In genomic region chr17:63997341-63998048, GRCh38 we compare ENCODE assay signal across 9 cellular contexts. TPM values are rescaled to one million over a fixed set of nuclear protein-coding genes. Genes with fewer than 3 reads are reported as not detected.
A peak's percentile ranks its signal among the peaks of the same experiment; 100 is the strongest.
DNase-seq lines count a peak whose midpoint lies in the region; ATAC-seq, FAIRE-seq and TF ChIP-seq lines count a peak whose summit lies in the region.
"Had no signal": no experiment of that assay in that cellular context is flagged by ENCODE, and none has a peak within 500 bp of the region (broad histone marks: within the 10 kb centered on the region; RNA-seq: fewer than 3 reads in every experiment).

No MANE protein-coding gene starts in this region.

- TF ChIP-seq CTCF in A549 (IDR thresholded peaks at IDR 0.05) = no peak

- H3K4me3 ChIP-seq in A549 = peak overlapping the region; percentile 63; the same call in 2 of the 3 replicates

- no peaks in the 10 kb centered on the region for H3K9me3 ChIP-seq in A549

- ATAC-seq in A549 (no peak), HG02840 (IDR thresholded peaks at IDR 0.05; ENCODE audit: low FRiP score, unreplicated experiment) (no peak)
- ATAC-seq in naive thymus-derived CD8-positive, alpha-beta T cell = peak in 1 of 2 donors; percentile 1

- H3K27ac Mint-ChIP-seq in IgD-negative memory B cell = peak overlapping the region; percentile 15 to 53 (median 23)
- peak overlapping the region; percentile 75 for H3K27ac Mint-ChIP-seq in dendritic cell treated with granulocyte-macrophage colony-stimulating factor and Interleukin-4, amounts not matched to agents 40 ng/mL and 50 ng/mL, for 4 days
- peak overlapping the region; percentile 45 to 92 (median 79) for H3K27ac Mint-ChIP-seq in naive thymus-derived CD8-positive, alpha-beta T cell

- in situ Hi-C loops in ACHN (cut with HindIII; ENCODE audit: low pct_ligation_motif_present, low pct_unique_long_range_greater_than_20kb, low sequenced_read_pairs) = no loop called here

- H3K27ac ChIP-seq in A549 = peak overlapping the region in 1 of 2 experiments; percentile 81; a peak in 2 of 6 replicates

- intact Hi-C loops in dendritic cell treated with granulocyte-macrophage colony-stimulating factor and Interleukin-4, amounts not matched to agents 40 ng/mL and 50 ng/mL, for 4 days (cut with micrococcal nuclease) = no loop called here

- peaks cover 9% of the 10 kb centered on the region for H3K4me1 ChIP-seq in A549

- H3K4me2 ChIP-seq in A549 = peak overlapping the region; percentile 81

- no peak for TF ChIP-seq RAD21 in A549 (conservative IDR thresholded peaks at IDR 0.05 in 1 of 2, IDR thresholded peaks at IDR 0.05 in 1 of 2)

- TF ChIP-seq EP300 in A549 (IDR thresholded peaks at IDR 0.05) = no peak

- peaks cover 17% of the 10 kb centered on the region for H3K27me3 Mint-ChIP-seq in IgD-negative memory B cell
- H3K27me3 Mint-ChIP-seq in dendritic cell treated with granulocyte-macrophage colony-stimulating factor and Interleukin-4, amounts not matched to agents 40 ng/mL and 50 ng/mL, for 4 days = peaks cover 54% of the 10 kb centered on the region
- H3K27me3 Mint-ChIP-seq in naive thymus-derived CD8-positive, alpha-beta T cell = no peaks in the 10 kb centered on the region

- TF ChIP-seq POLR2A in A549 (IDR thresholded peaks at IDR 0.05; ENCODE audit: low read length) = no peak

- peak overlapping the region; percentile 69 to 94 (median 88) for H3K4me3 Mint-ChIP-seq in IgD-negative memory B cell
- peak overlapping the region; percentile 97 for H3K4me3 Mint-ChIP-seq in dendritic cell treated with granulocyte-macrophage colony-stimulating factor and Interleukin-4, amounts not matched to agents 40 ng/mL and 50 ng/mL, for 4 days
- H3K4me3 Mint-ChIP-seq in naive thymus-derived CD8-positive, alpha-beta T cell = peak overlapping the region; percentile 84 to 94 (median 89)

- FAIRE-seq in A549 (lab: Jason Lieb, UNC) = no peak

- POLR2A ChIA-PET in A549 (lab: Yijun Ruan, JAX) = no interaction called here
- POLR2A ChIA-PET in naive thymus-derived CD8-positive, alpha-beta T cell (lab: Charles Lee) = interaction anchor here (0.9 to 8.1 kb wide), 6 partner anchors 9 to 149 kb away, joined by 3 to 150 read pairs (median 4); partner anchors contain the start of gene ICAM2

- DNase-seq in A549 (ENCODE audit: low read depth in 1 of 2, low spot score in 1 of 2) (no peak), ACHN (no peak), DMS 273 treated with DMSO at 0.1 percent for 48 hours (lab: John Stamatoyannopoulos, UW) (no peak)
- no peak for DNase-seq in naive thymus-derived CD8-positive, alpha-beta T cell
- no peak for DNase-seq in stimulated activated CD4-positive, alpha-beta T cell treated with anti-CD3 and anti-CD28 coated beads, Interleukin-1b, Interleukin-23, amount 100 ng/mL, for 48 hours
- DNase-seq: GF-D8 had no signal

- H3K4me1 Mint-ChIP-seq in IgD-negative memory B cell = peaks cover 10 to 26% (median 22%) of the 10 kb centered on the region in 3 donors
- peaks cover 62% of the 10 kb centered on the region for H3K4me1 Mint-ChIP-seq in dendritic cell treated with granulocyte-macrophage colony-stimulating factor and Interleukin-4, amounts not matched to agents 40 ng/mL and 50 ng/mL, for 4 days (ENCODE audit: low read depth)
- H3K4me1 Mint-ChIP-seq in naive thymus-derived CD8-positive, alpha-beta T cell = peaks cover 16 to 50% (median 43%) of the 10 kb centered on the region in 4 donors

- 61% methylated on average over 19 of the region's 19 CpGs for WGBS in A549 (ENCODE audit: missing lambda C conversion rate)

- peaks cover 2% of the 10 kb centered on the region for H3K36me3 Mint-ChIP-seq in IgD-negative memory B cell
- H3K36me3 Mint-ChIP-seq in dendritic cell treated with granulocyte-macrophage colony-stimulating factor and Interleukin-4, amounts not matched to agents 40 ng/mL and 50 ng/mL, for 4 days (ENCODE audit: low read depth) = peaks cover 6% of the 10 kb centered on the region
- H3K36me3 Mint-ChIP-seq in naive thymus-derived CD8-positive, alpha-beta T cell = peaks cover 0 to 2% (median 0%) of the 10 kb centered on the region in 3 donors

- no peaks in the 10 kb centered on the region for H3K9me3 Mint-ChIP-seq in IgD-negative memory B cell
- peaks cover 6% of the 10 kb centered on the region for H3K9me3 Mint-ChIP-seq in dendritic cell treated with granulocyte-macrophage colony-stimulating factor and Interleukin-4, amounts not matched to agents 40 ng/mL and 50 ng/mL, for 4 days
- H3K9me3 Mint-ChIP-seq in naive thymus-derived CD8-positive, alpha-beta T cell = no peaks in the 10 kb centered on the region

- CTCF ChIA-PET in A549 (lab: Yijun Ruan, JAX) = interaction anchor here (0.6 to 14.8 kb wide), 10 partner anchors 16 to 86 kb away, joined by 3 to 150 read pairs (median 6); partner anchors contain the start of genes CSHL1 and GH1

TF ChIP-seq in A549, 52 proteins besides CTCF, POLR2A, EP300 and RAD21:
- TF ChIP-seq HMGXB4 (CRISPR knock-in tag; IDR thresholded peaks at IDR 0.05; ENCODE audit: borderline replicate concordance) (no peak), MAZ (IDR thresholded peaks at IDR 0.05; ENCODE audit: borderline replicate concordance, low read depth, low read length) (no peak), CBX8 (IDR thresholded peaks at IDR 0.05) (no peak), GATA3 (IDR thresholded peaks at IDR 0.05; ENCODE audit: borderline replicate concordance) (no peak), POLR2AphosphoS2 (conservative IDR thresholded peaks at IDR 0.05; ENCODE audit: low read length) (no peak)

RNA-seq across cellular contexts. Expression of gene PRR29, which starts 0.7 kb away (rescaled TPM):
- 0.22 and 0.44 TPM in 2 replicates for polyA plus RNA-seq in A549 (2011; rRNA removed)
- polyA plus RNA-seq in A549 (2012; cell fraction: cytosol; rRNA removed) = 0.33 and 0.61 TPM in 2 replicates
- polyA plus RNA-seq in A549 (2012; cell fraction: nucleus; rRNA removed) = 1.2 and 1.4 TPM in 2 replicates
- polyA plus RNA-seq in A549 (2017; fragmentation: RNase III; extraction: RNeasy Plus Mini Kit Qiagen cat#74134 plus additional on column Dnase treatment) = 0.67 to 1.2 TPM (median 0.68 TPM) in 3 replicates
- polyA minus RNA-seq in A549 (2011; rRNA and poly(A)+ RNA removed) = 0.50 and 0.54 TPM in 2 replicates
- polyA plus RNA-seq in IgD-negative memory B cell = 3.2 TPM
- under 1 TPM in 1 of 2 experiments, not detected in 1; 0.30 TPM for total RNA-seq in naive thymus-derived CD8-positive, alpha-beta T cell
- 1 to 10 TPM; 3.4 to 4.6 (median 3.7) TPM for polyA plus RNA-seq in naive thymus-derived CD8-positive, alpha-beta T cell

RNA-seq across cellular contexts. Expression of gene ICAM2, which starts 22.9 kb away (rescaled TPM):
- polyA plus RNA-seq in A549 (2011; rRNA removed) (not detected in 2 replicates), A549 (2017; fragmentation: RNase III; extraction: RNeasy Plus Mini Kit Qiagen cat#74134 plus additional on column Dnase treatment) (not detected in 3 replicates), IgD-negative memory B cell (183 TPM)
- polyA plus RNA-seq in A549 (2012; cell fraction: cytosol; rRNA removed) = 0.04 and 0.10 TPM in 2 replicates
- polyA plus RNA-seq in A549 (2012; cell fraction: nucleus; rRNA removed) = 0.18 TPM in 1 of 2 replicates, not detected in the other
- not detected in 2 replicates for polyA minus RNA-seq in A549 (2011; rRNA and poly(A)+ RNA removed)
- total RNA-seq in naive thymus-derived CD8-positive, alpha-beta T cell = 10 to 100 TPM; 89.2 to 89.3 TPM
- polyA plus RNA-seq in naive thymus-derived CD8-positive, alpha-beta T cell = 100 to 1,000 TPM; 218 to 306 (median 289) TPM

RNA-seq across cellular contexts. Expression of gene SCN4A, which starts 24.8 kb away (rescaled TPM):
- polyA plus RNA-seq in A549 (2011; rRNA removed) (0.06 and 0.17 TPM in 2 replicates), A549 (2017; fragmentation: RNase III; extraction: RNeasy Plus Mini Kit Qiagen cat#74134 plus additional on column Dnase treatment) (0.03 to 0.08 TPM (median 0.03 TPM) in 3 replicates), IgD-negative memory B cell (0.10 TPM)
- 0.03 and 0.07 TPM in 2 replicates for polyA plus RNA-seq in A549 (2012; cell fraction: cytosol; rRNA removed)
- polyA plus RNA-seq in A549 (2012; cell fraction: nucleus; rRNA removed) = 0.05 TPM in 2 replicates
- polyA minus RNA-seq in A549 (2011; rRNA and poly(A)+ RNA removed) = 0.45 and 0.88 TPM in 2 replicates
- under 1 TPM; 0.05 to 0.22 TPM for total RNA-seq in naive thymus-derived CD8-positive, alpha-beta T cell
- not detected for polyA plus RNA-seq in naive thymus-derived CD8-positive, alpha-beta T cell

Comparison
In these comparisons a context has a peak if more than half of its experiments do, and no peak if none do; other contexts are left out.
1. H3K27ac Mint-ChIP-seq: peak in every context shown above with its lines; median percentile 79 in naive thymus-derived CD8-positive, alpha-beta T cell; 75 in dendritic cell treated with granulocyte-macrophage colony-stimulating factor and Interleukin-4, amounts not matched to agents 40 ng/mL and 50 ng/mL, for 4 days; 23 in IgD-negative memory B cell.
2. RNA of gene ICAM2, which starts 22.9 kb away (polyA plus RNA-seq): 218 to 306 TPM in naive thymus-derived CD8-positive, alpha-beta T cell and 183 TPM in IgD-negative memory B cell (single experiment); 0.04 to 0.18 TPM in A549; every median in the first group is over 100 times any median in the second.
3. Peak in every context shown above with its lines, with median percentiles within 50 percentile points of each other: H3K4me3 Mint-ChIP-seq.